Comparison of ENCODE assay signal across 29 cellular contexts in the genomic region with DNA sequence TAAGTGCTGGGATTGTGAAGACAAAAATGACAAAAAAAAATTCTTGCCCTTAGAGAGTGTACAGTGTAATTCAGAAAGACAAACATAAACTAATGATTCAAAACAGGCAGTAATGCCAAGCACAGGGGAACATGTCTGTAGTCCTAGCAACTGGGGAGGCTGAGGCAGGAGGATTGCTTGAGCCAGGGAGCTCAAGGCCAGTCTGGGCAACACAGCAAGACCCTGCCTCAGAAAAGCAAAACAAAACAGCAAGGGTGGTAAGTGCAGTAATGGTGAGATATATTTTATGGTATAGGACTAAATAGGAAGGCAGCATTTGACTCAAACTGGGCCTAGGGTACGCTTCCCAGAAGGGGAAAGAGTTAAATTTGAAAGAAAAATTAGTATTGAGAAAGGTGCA. TPM values are rescaled to one million over a fixed set of nuclear protein-coding genes. Genes with fewer than 3 reads are reported as not detected.
"Had no signal": no experiment of that assay in that cellular context is flagged by ENCODE, and none has a peak within 500 bp of the region (broad histone marks: within the 10 kb centered on the region; RNA-seq: fewer than 3 reads in every experiment).

No MANE protein-coding gene starts in this region.

- H3K36me3 ChIP-seq: neural progenitor cell, ovary, spleen, stomach, thoracic aorta, thyroid gland, tibial nerve, upper lobe of left lung had no signal

- H3K4me1 ChIP-seq: neural progenitor cell, parathyroid adenoma, psoas muscle, spleen, thyroid gland, tibial nerve, upper lobe of left lung had no signal

- DNase-seq: naive B cell; naive thymus-derived CD8-positive, alpha-beta T cell; occipital lobe; ovary; posterior cingulate gyrus; psoas muscle; right cardiac atrium; spleen; stimulated activated CD4-positive, alpha-beta T cell treated with anti-CD3 and anti-CD28 coated beads, Interleukin-12 subunit alpha, Interleukin-12 subunit beta, amount 100 ng/mL, for 4 hours; stimulated activated CD4-positive, alpha-beta T cell treated with anti-CD3 and anti-CD28 coated beads, Interleukin-1b, Interleukin-23, amount 100 ng/mL, for 48 hours; stimulated activated CD4-positive, alpha-beta T cell treated with anti-CD3 and anti-CD28 coated beads, Interleukin-4, amount 100 ng/mL, for 1 hour; stimulated activated CD4-positive, alpha-beta T cell treated with anti-CD3 and anti-CD28 coated beads, Interleukin-4, amount 100 ng/mL, for 4 hours; stimulated activated CD8-positive, alpha-beta memory T cell treated with anti-CD3 and anti-CD28 coated beads, Interleukin-4, amount 100 ng/mL, for 48 hours; stimulated activated naive B cell treated with anti-CD40 and anti-IgM and Interleukin-4, amounts not matched to agents 10 μg/mL and 1 μg/mL and 100 μg/mL, for 72 hours; stimulated activated naive CD4-positive, alpha-beta T cell treated with Interleukin-2 at 50 U/mL for 16 hours; stomach; thyroid gland; trophoblast cell; upper lobe of left lung had no signal

- H3K27ac ChIP-seq: neural progenitor cell, ovary, parathyroid adenoma, psoas muscle, skin epidermis, spleen, stomach, thoracic aorta, thyroid gland, tibial nerve, upper lobe of left lung had no signal

- H3K79me2 ChIP-seq: parathyroid adenoma had no signal

- H3K4me2 ChIP-seq: neural progenitor cell, smooth muscle cell had no signal

- H3K9me3 ChIP-seq: ovary, psoas muscle, spleen, stomach, thoracic aorta, thyroid gland, tibial nerve, upper lobe of left lung had no signal

- H3K27me3 ChIP-seq: neural progenitor cell, ovary, stomach, thyroid gland, tibial nerve, upper lobe of left lung had no signal

- H3K36me3 Mint-ChIP-seq: naive B cell; naive thymus-derived CD8-positive, alpha-beta T cell; natural killer cell treated with Interleukin-12 subunit alpha and Interleukin-12 subunit beta and Interleukin-15 and Interleukin-18, amount 100 ng/mL, for 72 hours; stimulated activated naive B cell treated with anti-CD40 and anti-IgM and Interleukin-4, amounts not matched to agents 10 μg/mL and 1 μg/mL and 100 μg/mL, for 72 hours had no signal

- H3K9me3 Mint-ChIP-seq: naive thymus-derived CD8-positive, alpha-beta T cell; natural killer cell treated with Interleukin-12 subunit alpha and Interleukin-12 subunit beta and Interleukin-15 and Interleukin-18, amount 100 ng/mL, for 72 hours; stimulated activated naive B cell treated with anti-CD40 and anti-IgM and Interleukin-4, amounts not matched to agents 10 μg/mL and 1 μg/mL and 100 μg/mL, for 72 hours; stimulated activated naive CD8-positive, alpha-beta T cell treated with anti-CD3 and anti-CD28 coated beads, Interleukin-15, Interleukin-2, amounts not matched to agents 100 ng/mL and 50 ng/mL, for 24 hours had no signal

- ATAC-seq: naive thymus-derived CD8-positive, alpha-beta T cell; natural killer cell treated with Interleukin-12 subunit alpha and Interleukin-12 subunit beta and Interleukin-15 and Interleukin-18, amount 100 ng/mL, for 72 hours; psoas muscle; right cardiac atrium; sciatic nerve; stimulated activated naive B cell treated with anti-CD40 and anti-IgM and Interleukin-4, amounts not matched to agents 10 μg/mL and 1 μg/mL and 100 μg/mL, for 72 hours had no signal

- H3K27ac Mint-ChIP-seq: naive B cell; naive thymus-derived CD8-positive, alpha-beta T cell; natural killer cell treated with Interleukin-12 subunit alpha and Interleukin-12 subunit beta and Interleukin-15 and Interleukin-18, amount 100 ng/mL, for 72 hours; neural progenitor cell; progenitor cell of endocrine pancreas; stimulated activated naive B cell treated with anti-CD40 and anti-IgM and Interleukin-4, amounts not matched to agents 10 μg/mL and 1 μg/mL and 100 μg/mL, for 72 hours; stimulated activated naive CD8-positive, alpha-beta T cell treated with anti-CD3 and anti-CD28 coated beads, Interleukin-15, Interleukin-2, amounts not matched to agents 100 ng/mL and 50 ng/mL, for 24 hours had no signal

- H3K4me3 ChIP-seq: neural progenitor cell, ovary, psoas muscle, skin epidermis, smooth muscle cell, spleen, stomach, thoracic aorta, thyroid gland, tibial nerve, upper lobe of left lung had no signal

- H3K4me1 Mint-ChIP-seq: naive B cell; stimulated activated naive B cell treated with anti-CD40 and anti-IgM and Interleukin-4, amounts not matched to agents 10 μg/mL and 1 μg/mL and 100 μg/mL, for 72 hours had no signal

- H3K9ac ChIP-seq: neural progenitor cell, parathyroid adenoma had no signal

- H2AFZ ChIP-seq: neural progenitor cell, parathyroid adenoma had no signal

- H3K4me3 Mint-ChIP-seq: naive B cell; naive thymus-derived CD8-positive, alpha-beta T cell; natural killer cell treated with Interleukin-12 subunit alpha and Interleukin-12 subunit beta and Interleukin-15 and Interleukin-18, amount 100 ng/mL, for 72 hours; neural progenitor cell; stimulated activated naive B cell treated with anti-CD40 and anti-IgM and Interleukin-4, amounts not matched to agents 10 μg/mL and 1 μg/mL and 100 μg/mL, for 72 hours; stimulated activated naive CD8-positive, alpha-beta T cell treated with anti-CD3 and anti-CD28 coated beads, Interleukin-15, Interleukin-2, amounts not matched to agents 100 ng/mL and 50 ng/mL, for 24 hours had no signal

- H3K27me3 Mint-ChIP-seq: natural killer cell treated with Interleukin-12 subunit alpha and Interleukin-12 subunit beta and Interleukin-15 and Interleukin-18, amount 100 ng/mL, for 72 hours; progenitor cell of endocrine pancreas; stimulated activated naive B cell treated with anti-CD40 and anti-IgM and Interleukin-4, amounts not matched to agents 10 μg/mL and 1 μg/mL and 100 μg/mL, for 72 hours had no signal

RNA-seq across cellular contexts. Expression of a gene that starts 18.9 kb away (rescaled TPM):
- total RNA-seq: naive thymus-derived CD8-positive, alpha-beta T cell; natural killer cell treated with Interleukin-12 subunit alpha and Interleukin-12 subunit beta and Interleukin-15 and Interleukin-18, amount 100 ng/mL, for 72 hours had no signal
- polyA plus RNA-seq: naive thymus-derived CD8-positive, alpha-beta T cell had no signal
